Comparison of ENCODE assay signal across 12 cellular contexts in the genomic region with DNA sequence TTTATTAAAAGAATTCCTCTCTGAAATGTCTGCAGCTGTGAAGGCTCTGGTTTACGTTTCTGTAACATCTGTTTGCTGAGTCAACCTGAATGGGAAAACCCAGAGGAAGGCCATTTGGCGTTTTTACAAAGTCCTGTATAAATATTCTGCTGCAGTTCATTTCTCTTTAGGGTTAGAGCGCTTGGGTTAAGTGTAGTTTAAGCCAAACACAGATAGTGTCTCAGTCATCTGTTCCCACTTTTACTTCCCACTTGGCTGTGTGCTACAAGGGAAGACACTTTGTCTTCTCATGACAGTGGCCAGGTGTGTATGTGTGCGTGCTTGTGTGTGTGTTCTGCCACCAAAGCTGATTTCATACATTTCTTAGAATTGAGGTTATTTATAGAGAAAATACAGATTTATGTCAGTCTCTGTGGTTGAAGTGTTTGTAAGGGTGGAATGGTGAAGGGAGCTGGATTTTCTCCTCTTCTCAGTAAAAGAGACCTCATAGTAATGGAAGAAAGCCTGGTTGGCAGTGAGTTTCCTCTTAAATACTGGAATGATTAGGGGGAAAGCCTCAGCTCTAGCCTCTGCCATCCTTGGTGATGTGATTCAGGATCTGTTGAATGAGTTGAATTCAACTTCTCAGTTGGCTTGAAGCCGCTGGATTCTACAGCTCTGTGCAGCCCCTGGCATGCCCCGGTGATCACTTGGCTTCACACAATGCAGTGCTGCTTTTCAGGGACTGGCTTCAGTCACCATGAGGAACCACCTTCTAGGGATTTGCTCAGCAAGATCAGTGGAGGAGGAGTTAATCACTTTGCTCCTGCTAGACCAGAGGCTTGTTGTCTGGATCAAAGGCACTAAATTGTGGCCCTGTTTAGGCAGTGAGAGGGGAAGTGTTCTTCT. TPM values are rescaled to one million over a fixed set of nuclear protein-coding genes. Genes with fewer than 3 reads are reported as not detected.
A peak's percentile ranks its signal among the peaks of the same experiment; 100 is the strongest.
DNase-seq lines count a peak whose midpoint lies in the region; ATAC-seq, FAIRE-seq and TF ChIP-seq lines count a peak whose summit lies in the region.
"Had no signal": no experiment of that assay in that cellular context is flagged by ENCODE, and none has a peak within 500 bp of the region (broad histone marks: within the 10 kb centered on the region; RNA-seq: fewer than 3 reads in every experiment).

No MANE protein-coding gene starts in this region.

- 92% methylated on average over 6 of the region's 6 CpGs; no CpG with 5 or more reads in 1 of the 2 experiments for WGBS in H1 (ENCODE audit: extremely low coverage in 1 of 2, insufficient coverage in 1 of 2, insufficient read length in 1 of 2, insufficient replicate concordance in 2 of 2, low coverage in 1 of 2, low lambda C conversion rate in 2 of 2, missing lambda C conversion rate in 1 of 2), 2 experiments

- H2BK12ac ChIP-seq in H1 (ENCODE audit: low read depth, low read length) = no peak overlapping the region

- no peak overlapping the region for H4K91ac ChIP-seq in H1 (replicated peaks; ENCODE audit: insufficient read length, low read length)

- no peak overlapping the region for H2BK15ac ChIP-seq in H1 (ENCODE audit: low read length)

- TF ChIP-seq RAD21 in H1 (IDR thresholded peaks at IDR 0.05 in 1 of 2, conservative IDR thresholded peaks at IDR 0.05 in 1 of 2; ENCODE audit: low read depth in 2 of 2, low read length in 2 of 2) = no peak

- DNase-seq in GM03348 (ENCODE audit: low spot score) (peak; percentile 69), MV-4-11 (lab: John Stamatoyannopoulos, UW) (peak; percentile 52), H1 (ENCODE audit: low read depth in 1 of 2, low spot score in 2 of 2) (no peak), glutamatergic neuron (no peak), NCI-H2029 (lab: John Stamatoyannopoulos, UW) (no peak)
- DNase-seq: DND-41, KG1, kidney, NCI-H226 had no signal

- H3K79me2 ChIP-seq in H1 (ENCODE audit: control insufficient read depth in 1 of 2, insufficient read depth in 2 of 2, low read length in 2 of 2) = peaks cover 6 to 83% of the 10 kb centered on the region in 2 experiments

- H3K27me3 ChIP-seq in H1 (replicated peaks in 1 of 4; ENCODE audit: control insufficient read depth in 3 of 4, extremely low read depth in 1 of 4, insufficient read depth in 3 of 4, low read length in 3 of 4) = no peaks in the 10 kb centered on the region
- H3K27me3 ChIP-seq in neutrophil = no peaks in the 10 kb centered on the region

- no peak overlapping the region for H2AK5ac ChIP-seq in H1 (ENCODE audit: low read depth, low read length)

- no peak overlapping the region for H4K8ac ChIP-seq in H1 (ENCODE audit: extremely low read depth, insufficient read depth, low read length)

- H3K9ac ChIP-seq in H1 (replicated peaks in 1 of 4; ENCODE audit: extremely low read depth in 1 of 4, low read depth in 3 of 4, low read length in 3 of 4) = no peak overlapping the region

- peak overlapping the region; percentile 26; the same call in 1 of the 2 replicates for H2BK5ac ChIP-seq in H1 (ENCODE audit: low read depth, low read length)

- no peak overlapping the region for H3K56ac ChIP-seq in H1 (replicated peaks; ENCODE audit: insufficient read length, low read depth, low read length)

- POLR2A ChIA-PET in H1 (lab: Charles Lee; ENCODE audit: partially characterized antibody) = interaction anchor here (0.6 to 12.5 kb wide), 9 partner anchors 11 to 468 kb away, joined by 3 to 204 read pairs (median 4); partner anchors contain the start of gene JADE1

- no peak overlapping the region for H2BK20ac ChIP-seq in H1 (ENCODE audit: low read length)

- peaks cover 5% of the 10 kb centered on the region for H3K9me3 Mint-ChIP-seq in glutamatergic neuron (ENCODE audit: unreplicated experiment)

- H4K20me1 ChIP-seq in H1 (replicated peaks in 1 of 2; ENCODE audit: control insufficient read depth in 1 of 2, insufficient read depth in 2 of 2, low read length in 2 of 2) = peaks cover 36 to 45% of the 10 kb centered on the region in 2 experiments

- H3K27me3 Mint-ChIP-seq in glutamatergic neuron (ENCODE audit: unreplicated experiment) = no peaks in the 10 kb centered on the region

- H3K4me2 ChIP-seq in H1 (ENCODE audit: insufficient read depth in 1 of 2, low read depth in 2 of 2, low read length in 2 of 2) = no peak overlapping the region

- CTCF ChIA-PET in H1 (lab: Charles Lee; ENCODE audit: partially characterized antibody) = interaction anchor here (0.5 to 1.4 kb wide), 4 partner anchors 23 to 286 kb away, joined by 3 to 7 read pairs (median 3); no protein-coding TSS in a partner anchor

- peaks cover 4% of the 10 kb centered on the region; the same call in 1 of the 2 replicates for H3K23me2 ChIP-seq in H1 (ENCODE audit: low read depth, low read length)

- no peak overlapping the region for H2AFZ ChIP-seq in H1 (ENCODE audit: low read length)

- peaks cover 0 to 9% (median 5%) of the 10 kb centered on the region in 4 experiments; a peak in 6 of 7 replicates for H3K4me1 ChIP-seq in H1 (replicated peaks in 1 of 4; ENCODE audit: control insufficient read depth in 3 of 4, insufficient read depth in 4 of 4, low read length in 3 of 4)
- H3K4me1 ChIP-seq in neutrophil (ENCODE audit: control insufficient read depth in 1 of 2, insufficient read depth in 1 of 2, low read depth in 1 of 2, low read length in 1 of 2) = peaks cover 46% of the 10 kb centered on the region in 2 experiments

- H3K4me3 ChIP-seq in H1 (ENCODE audit: extremely low read depth in 1 of 4, insufficient read depth in 2 of 4, low read depth in 3 of 4, low read length in 4 of 4) = no peak overlapping the region; a peak in 1 of 8 replicates
- H3K4me3 ChIP-seq in neutrophil (ENCODE audit: low read depth in 1 of 2, low read length in 1 of 2) = no peak overlapping the region

- peak in 1 of 2 experiments; percentile 57; a peak in 1 of 3 replicates for TF ChIP-seq POLR2A in H1 (IDR thresholded peaks at IDR 0.05; ENCODE audit: control extremely low read depth in 1 of 2, low read depth in 2 of 2, low read length in 2 of 2)

- no peak for FAIRE-seq in H1 (lab: Jason Lieb, UNC)
- FAIRE-seq: kidney had no signal

- H3K27ac ChIP-seq in H1 (ENCODE audit: low read depth, low read length) (0 out of 2 replicates have a peak overlapping the region, but pooled peaks have one; percentile 17), neutrophil (peak overlapping the region; percentile 88)

- no peak overlapping the region for H3K23ac ChIP-seq in H1 (ENCODE audit: insufficient read length)

- TF ChIP-seq EP300 in H1 (IDR thresholded peaks at IDR 0.05; ENCODE audit: borderline replicate concordance in 1 of 2, low read depth in 2 of 2, low read length in 2 of 2) = no peak

- H3K4ac ChIP-seq in H1 (replicated peaks; ENCODE audit: insufficient read length, low read depth, low read length) = no peak overlapping the region

- H3K36me3 ChIP-seq in H1 (ENCODE audit: control insufficient read depth in 2 of 4, insufficient read depth in 4 of 4, low read length in 3 of 4) (peaks cover 61 to 99% (median 90%) of the 10 kb centered on the region in 4 experiments), neutrophil (peaks cover 32% of the 10 kb centered on the region)

- TF ChIP-seq CTCF in H1 (IDR thresholded peaks at IDR 0.05; ENCODE audit: control extremely low read depth in 1 of 3, insufficient read depth in 1 of 3, low read depth in 1 of 3, low read length in 3 of 3) (no peak), neutrophil (IDR thresholded peaks at IDR 0.05) (no peak), glutamatergic neuron (IDR thresholded peaks at IDR 0.05; ENCODE audit: partially characterized antibody, unreplicated experiment) (no peak)

- H3K9me3 ChIP-seq in H1 (ENCODE audit: insufficient read depth in 2 of 2, low read depth in 1 of 2, low read length in 1 of 2) = no peaks in the 10 kb centered on the region
- H3K9me3 ChIP-seq in neutrophil = no peaks in the 10 kb centered on the region

- peaks cover 15% of the 10 kb centered on the region for H3K79me1 ChIP-seq in H1 (ENCODE audit: low read depth, low read length)

- H2BK120ac ChIP-seq in H1 (replicated peaks; ENCODE audit: low read depth, low read length) = no peak overlapping the region

- H3K4me1 Mint-ChIP-seq in glutamatergic neuron (ENCODE audit: low read depth, unreplicated experiment) = peaks cover 3% of the 10 kb centered on the region

- peaks cover 5% of the 10 kb centered on the region for H3K36me3 Mint-ChIP-seq in glutamatergic neuron (ENCODE audit: unreplicated experiment)

- no peak overlapping the region for H4K5ac ChIP-seq in H1 (ENCODE audit: insufficient read length, low read depth, low read length)

- no peak overlapping the region for H3K18ac ChIP-seq in H1 (ENCODE audit: extremely low read depth, low read length)

- H3K27ac Mint-ChIP-seq in glutamatergic neuron (ENCODE audit: unreplicated experiment) = no peak overlapping the region

- no peak overlapping the region for H3K14ac ChIP-seq in H1 (ENCODE audit: insufficient read length)

- ATAC-seq in HG03095 (IDR thresholded peaks at IDR 0.05; ENCODE audit: unreplicated experiment) (no peak), GM19452 (IDR thresholded peaks at IDR 0.05; ENCODE audit: unreplicated experiment) (no peak)

- no peak overlapping the region for H3K4me3 Mint-ChIP-seq in glutamatergic neuron (ENCODE audit: unreplicated experiment)

TF ChIP-seq in H1, 55 proteins besides CTCF, POLR2A, EP300 and RAD21:
- no peak for TF ChIP-seq SP2 (IDR thresholded peaks at IDR 0.05; ENCODE audit: low read length)
- no peak for TF ChIP-seq MAFK (IDR thresholded peaks at IDR 0.05; ENCODE audit: low read depth, low read length)
- TF ChIP-seq BCL11A (IDR thresholded peaks at IDR 0.05; ENCODE audit: low read depth in 2 of 2, low read length in 2 of 2) = no peak
- no peak for TF ChIP-seq POU5F1 (IDR thresholded peaks at IDR 0.05; ENCODE audit: low read depth, low read length)
- no peak for TF ChIP-seq FOSL1 (IDR thresholded peaks at IDR 0.05; ENCODE audit: insufficient read depth, low read depth, low read length)
- 0 out of 2 replicates have a peak, but pooled peaks have one; percentile 76 for TF ChIP-seq POLR2AphosphoS5 (IDR thresholded peaks at IDR 0.05; ENCODE audit: low read depth, low read length)
- no peak for TF ChIP-seq PHF8 (conservative IDR thresholded peaks at IDR 0.05; ENCODE audit: low read depth, low read length)

RNA-seq across cellular contexts. Expression of gene JADE1, which starts 50.6 kb away (rescaled TPM):
- total RNA-seq in H1 (2021; fragmentation: NEBNext Ultra II Directional; extraction: Animal tissue kit (Norgen Biotek cat#: 25700)) = 213 and 216 TPM in 2 replicates
- polyA plus RNA-seq in H1 (2011; rRNA removed) = 37.7 and 43.8 TPM in 2 replicates
- polyA plus RNA-seq in H1 (2011; cell fraction: cytosol; rRNA removed) = 57.6 TPM
- polyA plus RNA-seq in H1 (2011; cell fraction: nucleus; rRNA removed) = 123 TPM
- polyA plus RNA-seq in H1 (2012, experiment 1 of 2) = 83.3 to 114 TPM (median 103 TPM) in 4 replicates
- 16.3 TPM for polyA plus RNA-seq in H1 (2012, experiment 2 of 2)
- polyA plus RNA-seq in H1 (2013, experiment 1 of 2) = 91.7 TPM
- polyA plus RNA-seq in H1 (2013, experiment 2 of 2) = 84.6 TPM
- 192 and 212 TPM in 2 replicates for polyA minus RNA-seq in H1 (2011; rRNA and poly(A)+ RNA removed)
- 75.4 TPM for polyA minus RNA-seq in H1 (2011; cell fraction: cytosol; rRNA and poly(A)+ RNA removed)
- polyA minus RNA-seq in H1 (2011; cell fraction: nucleus; rRNA and poly(A)+ RNA removed) = 179 TPM
- total RNA-seq in glutamatergic neuron (ENCODE audit: unreplicated experiment) = 9.1 TPM

Comparison
In these comparisons a context has a peak if more than half of its experiments do, and no peak if none do; other contexts are left out.
1. DNase-seq: peak in GM03348 (single experiment) and MV-4-11 (single experiment); none in H1 (0 of 2), glutamatergic neuron (single experiment) and NCI-H2029 (single experiment).
2. RNA of gene JADE1, which starts 50.6 kb away (total RNA-seq): 213 to 216 TPM in H1; 9.1 TPM in glutamatergic neuron (single experiment); every median in the first group is over 10 times any median in the second.